In genomic region chr12:48351022-48351708, GRCh38 we compare ENCODE assay signal across 1 cellular context.
TF ChIP-seq lines count a peak whose summit lies in the region.

No MANE protein-coding gene starts in this region.

TF ChIP-seq in HepG2, 621 proteins besides CTCF, POLR2A, EP300 and RAD21 (continued from another document and continues in another):
- TF ChIP-seq RNF219 (CRISPR knock-in tag; IDR thresholded peaks at IDR 0.05) (no peak), SPEN (CRISPR knock-in tag; IDR thresholded peaks at IDR 0.05; ENCODE audit: low read depth) (no peak), AHDC1 (CRISPR knock-in tag; IDR thresholded peaks at IDR 0.05; ENCODE audit: borderline replicate concordance) (no peak), KAT2B (IDR thresholded peaks at IDR 0.05; ENCODE audit: borderline replicate concordance, low read depth, low read length) (no peak), ZFX (CRISPR knock-in tag; IDR thresholded peaks at IDR 0.05; ENCODE audit: low read depth) (peak; percentile 83), NFRKB (IDR thresholded peaks at IDR 0.05) (no peak), PRPF4 (IDR thresholded peaks at IDR 0.05; ENCODE audit: low read depth, low read length, poor library complexity, severe bottlenecking) (no peak), ZNF652 (CRISPR knock-in tag; IDR thresholded peaks at IDR 0.05; ENCODE audit: borderline replicate concordance, low read depth) (no peak), CBX2 (IDR thresholded peaks at IDR 0.05; ENCODE audit: low read depth, low read length) (no peak), CBX2 (CRISPR knock-in tag; IDR thresholded peaks at IDR 0.05; ENCODE audit: low read depth) (no peak), ZNF83 (CRISPR knock-in tag; IDR thresholded peaks at IDR 0.05; ENCODE audit: borderline replicate concordance) (no peak), ZNF121 (CRISPR knock-in tag; IDR thresholded peaks at IDR 0.05) (no peak), SMC3 (IDR thresholded peaks at IDR 0.05; ENCODE audit: low read length) (no peak), PAX8 (CRISPR knock-in tag; IDR thresholded peaks at IDR 0.05; ENCODE audit: borderline replicate concordance) (no peak), ZNF749 (CRISPR knock-in tag; IDR thresholded peaks at IDR 0.05; ENCODE audit: borderline replicate concordance) (no peak), TERF1 (CRISPR knock-in tag; IDR thresholded peaks at IDR 0.05) (no peak), XRCC5 (optimal IDR thresholded peaks at IDR 0.05; ENCODE audit: low read length) (no peak), ZNF160 (CRISPR knock-in tag; IDR thresholded peaks at IDR 0.05) (no peak), ZFP36L1 (CRISPR knock-in tag; IDR thresholded peaks at IDR 0.05) (no peak), ZNF597 (CRISPR knock-in tag; IDR thresholded peaks at IDR 0.05) (no peak), SMAD9 (CRISPR knock-in tag; IDR thresholded peaks at IDR 0.05) (no peak), SNAPC2 (CRISPR knock-in tag; IDR thresholded peaks at IDR 0.05) (no peak), ZNF44 (CRISPR knock-in tag; IDR thresholded peaks at IDR 0.05) (no peak), JUNB (CRISPR knock-in tag; IDR thresholded peaks at IDR 0.05; ENCODE audit: borderline replicate concordance) (no peak), FOXK2 (IDR thresholded peaks at IDR 0.05) (no peak), NAIF1 (CRISPR knock-in tag; IDR thresholded peaks at IDR 0.05; ENCODE audit: borderline replicate concordance) (no peak), BRD4 (CRISPR knock-in tag; IDR thresholded peaks at IDR 0.05) (no peak), RFXANK (CRISPR knock-in tag; IDR thresholded peaks at IDR 0.05) (no peak), MZF1 (CRISPR knock-in tag; IDR thresholded peaks at IDR 0.05; ENCODE audit: borderline replicate concordance) (no peak), FOXM1 (CRISPR knock-in tag; IDR thresholded peaks at IDR 0.05) (no peak), ZFP36L2 (CRISPR knock-in tag; IDR thresholded peaks at IDR 0.05) (no peak), DR1 (CRISPR knock-in tag; IDR thresholded peaks at IDR 0.05) (no peak), MAF1 (CRISPR knock-in tag; IDR thresholded peaks at IDR 0.05; ENCODE audit: borderline replicate concordance) (no peak), CEBPZ (IDR thresholded peaks at IDR 0.05; ENCODE audit: low read length) (no peak), ZUFSP (CRISPR knock-in tag; IDR thresholded peaks at IDR 0.05; ENCODE audit: borderline replicate concordance) (no peak), SP2 (CRISPR knock-in tag; IDR thresholded peaks at IDR 0.05) (no peak), ZNF609 (CRISPR knock-in tag; IDR thresholded peaks at IDR 0.05; ENCODE audit: borderline replicate concordance) (no peak), GABPB1 (CRISPR knock-in tag; IDR thresholded peaks at IDR 0.05) (no peak; the same call in 1 of the 2 replicates), CC2D1A (CRISPR knock-in tag; IDR thresholded peaks at IDR 0.05) (no peak)
